Comparison of ENCODE assay signal across 29 cellular contexts in genomic region chr10:23435378-23435777, GRCh38.
"Had no signal": no experiment of that assay in that cellular context is flagged by ENCODE, and none has a peak within 500 bp of the region (broad histone marks: within the 10 kb centered on the region; RNA-seq: fewer than 3 reads in every experiment).

No MANE protein-coding gene starts in this region.

- H3K4me3 ChIP-seq: coronary artery, esophagus squamous epithelium, heart left ventricle had no signal

- H3K27ac ChIP-seq: brain microvascular endothelial cell, coronary artery, epithelial cell of prostate, esophagus squamous epithelium, WERI-Rb-1 had no signal

- H3K9me3 ChIP-seq: esophagus squamous epithelium, heart left ventricle had no signal

- H3K27me3 Mint-ChIP-seq: activated B cell treated with CpG ODN at 0.5 μM for 24 hours; activated CD8-positive, alpha-beta T cell treated with anti-CD3 and anti-CD28 coated beads for 36 hours; activated T-helper 17 cell treated with anti-CD3 and anti-CD28 coated beads, Interleukin-2, amount 50 U/mL, for 72 hours; central memory CD8-positive, alpha-beta T cell had no signal

- DNase-seq: activated B cell treated with CpG ODN at 0.5 μM for 24 hours; activated CD4-positive, alpha-beta T cell treated with anti-CD3 and anti-CD28 coated beads for 48 hours; activated CD4-positive, alpha-beta T cell treated with anti-CD3 and anti-CD28 coated beads, Interleukin-2, amount 50 U/mL, for 1 hour; activated CD4-positive, alpha-beta T cell treated with anti-CD3 and anti-CD28 coated beads, Interleukin-2, amount 50 U/mL, for 48 hours; activated CD8-positive, alpha-beta memory T cell treated with anti-CD3 and anti-CD28 coated beads for 24 hours; activated CD8-positive, alpha-beta T cell treated with anti-CD3 and anti-CD28 coated beads for 36 hours; activated effector memory CD4-positive, alpha-beta T cell treated with Interleukin-2 at 50 U/mL for 16 hours; activated gamma-delta T cell treated with Interleukin-2 at 50 U/mL for 16 hours; activated naive CD4-positive, alpha-beta T cell treated with anti-CD3 and anti-CD28 coated beads, Interleukin-2, amount 50 U/mL, for 16 hours; activated naive CD4-positive, alpha-beta T cell treated with Interleukin-2 at 50 U/mL for 16 hours; activated T-cell treated with anti-CD3 and anti-CD28 coated beads, Interleukin-2, amount 50 U/mL, for 4 hours; amniotic stem cell; anterior cingulate cortex; brain microvascular endothelial cell; dermis blood vessel endothelial cell; effector CD8-positive, alpha-beta T cell; esophagus squamous epithelium; heart left ventricle; T-cell; T1000; WERI-Rb-1 had no signal

- H3K4me3 Mint-ChIP-seq: activated B cell treated with CpG ODN at 0.5 μM for 24 hours; activated CD8-positive, alpha-beta T cell treated with anti-CD3 and anti-CD28 coated beads for 36 hours; activated naive CD8-positive, alpha-beta T cell; activated T-cell treated with anti-CD3 and anti-CD28 coated beads, Interleukin-2, amount 50 U/mL, for 4 hours; activated T-helper 17 cell treated with anti-CD3 and anti-CD28 coated beads, Interleukin-2, amount 50 U/mL, for 72 hours; central memory CD8-positive, alpha-beta T cell; T-cell; T-helper 1 cell treated with Interleukin-12 subunit alpha and Interleukin-12 subunit beta and Interleukin-4 antibody, amounts not matched to agents 30 μg/mL and 1 μg/mL, for 36 hours; T-helper 2 cell treated with Interferon-gamma antibody and Interleukin-4, amounts not matched to agents 5 μg/mL and 100 μg/mL, for 36 hours had no signal

- H3K9me3 Mint-ChIP-seq: activated B cell treated with CpG ODN at 0.5 μM for 24 hours; activated CD8-positive, alpha-beta T cell treated with anti-CD3 and anti-CD28 coated beads for 36 hours; activated T-cell treated with anti-CD3 and anti-CD28 coated beads, Interleukin-2, amount 50 U/mL, for 4 hours; activated T-helper 17 cell treated with anti-CD3 and anti-CD28 coated beads, Interleukin-2, amount 50 U/mL, for 72 hours; central memory CD8-positive, alpha-beta T cell; T-cell; T-helper 2 cell treated with Interferon-gamma antibody and Interleukin-4, amounts not matched to agents 5 μg/mL and 100 μg/mL, for 36 hours had no signal

- ATAC-seq: activated CD4-positive, CD25-positive, alpha-beta regulatory T cell treated with anti-CD3 and anti-CD28 coated beads, Interleukin-2, amount 50 U/mL, for 24 hours; activated CD8-positive, alpha-beta T cell treated with anti-CD3 and anti-CD28 coated beads for 36 hours; activated T-cell treated with anti-CD3 and anti-CD28 coated beads, Interleukin-2, amount 50 U/mL, for 4 hours; activated T-helper 17 cell treated with anti-CD3 and anti-CD28 coated beads, Interleukin-2, amount 50 U/mL, for 72 hours; heart left ventricle; T-cell had no signal

- H3K27ac Mint-ChIP-seq: activated CD8-positive, alpha-beta T cell treated with anti-CD3 and anti-CD28 coated beads for 36 hours; activated T-helper 17 cell treated with anti-CD3 and anti-CD28 coated beads, Interleukin-2, amount 50 U/mL, for 72 hours; T-helper 1 cell treated with Interleukin-12 subunit alpha and Interleukin-12 subunit beta and Interleukin-4 antibody, amounts not matched to agents 30 μg/mL and 1 μg/mL, for 36 hours; T-helper 2 cell treated with Interferon-gamma antibody and Interleukin-4, amounts not matched to agents 5 μg/mL and 100 μg/mL, for 36 hours had no signal

- H3K36me3 Mint-ChIP-seq: activated naive CD8-positive, alpha-beta T cell had no signal

- H3K36me3 ChIP-seq: brain microvascular endothelial cell, esophagus squamous epithelium, heart left ventricle, WERI-Rb-1 had no signal
